Comparison of ENCODE assay signal across 8 cellular contexts in the genomic region with DNA sequence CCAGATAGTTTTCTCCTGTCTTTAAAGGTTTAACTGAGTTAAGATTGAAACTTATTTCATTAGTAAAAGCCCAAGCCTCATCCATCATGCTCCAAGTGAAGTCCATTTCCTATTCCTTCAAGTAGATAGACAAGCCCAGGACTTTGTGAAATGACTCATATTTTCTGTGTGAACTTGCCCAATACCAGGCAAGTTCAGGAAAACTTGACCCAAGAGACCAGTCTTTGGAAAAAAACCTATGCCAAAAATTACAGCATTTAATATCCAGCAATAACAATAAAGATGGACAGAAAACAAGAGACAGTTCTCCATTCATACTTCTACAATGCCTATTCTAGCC. TPM values are rescaled to one million over a fixed set of nuclear protein-coding genes. Genes with fewer than 3 reads are reported as not detected.
DNase-seq lines count a peak whose midpoint lies in the region; ATAC-seq, FAIRE-seq and TF ChIP-seq lines count a peak whose summit lies in the region.

No MANE protein-coding gene starts in this region.

- H3K27me3 Mint-ChIP-seq in CD4-positive, alpha-beta T cell = no peaks in the 10 kb centered on the region
- peaks cover 67% of the 10 kb centered on the region for H3K27me3 Mint-ChIP-seq in neural crest cell (ENCODE audit: low read depth)

- H2AFZ ChIP-seq in OCI-LY7 (ENCODE audit: low read length) (peak overlapping the region; percentile 63; the same call in 1 of the 2 replicates), endothelial cell of umbilical vein (ENCODE audit: low read depth, low read length) (peak overlapping the region; percentile 69)

- BruUV-seq in OCI-LY7 (replicated peaks; lab: Mats Ljungman, UMichigan) (no TSS peak), endothelial cell of umbilical vein (replicated peaks; lab: Mats Ljungman, UMichigan) (no TSS peak)

- H3K79me2 ChIP-seq in OCI-LY7 (ENCODE audit: insufficient read depth, low read depth, low read length) (no peaks in the 10 kb centered on the region), endothelial cell of umbilical vein (ENCODE audit: control insufficient read depth, insufficient read depth, low read length) (no peaks in the 10 kb centered on the region)

- H3K4me1 Mint-ChIP-seq in CD4-positive, alpha-beta T cell (ENCODE audit: low read depth) = peaks cover 56% of the 10 kb centered on the region
- peaks cover 14% of the 10 kb centered on the region for H3K4me1 Mint-ChIP-seq in neural crest cell

- dilution Hi-C loops in endothelial cell of umbilical vein (cut with MboI; ENCODE audit: extremely low pct_ligation_motif_present, low sequenced_read_pairs) = no loop called here

- H3K4me3 ChIP-seq in OCI-LY7 (ENCODE audit: low read depth, low read length, poor library complexity, severe bottlenecking) = peak overlapping the region; percentile 75
- peak overlapping the region in 2 of 3 experiments; percentile 55 to 59 for H3K4me3 ChIP-seq in endothelial cell of umbilical vein (replicated peaks in 1 of 3; ENCODE audit: insufficient read depth in 1 of 3, low read depth in 1 of 3, low read length in 3 of 3)
- H3K4me3 ChIP-seq in HAP-1 = no peak overlapping the region

- H3K9me1 ChIP-seq in endothelial cell of umbilical vein (replicated peaks; ENCODE audit: control insufficient read depth, extremely low read depth, insufficient read depth, low read length) = no peaks in the 10 kb centered on the region

- H4K20me1 ChIP-seq in OCI-LY7 (ENCODE audit: insufficient read depth, low read length) (no peaks in the 10 kb centered on the region), endothelial cell of umbilical vein (replicated peaks; ENCODE audit: control insufficient read depth, extremely low read depth, insufficient read depth, low read length) (no peaks in the 10 kb centered on the region)

- POLR2A ChIA-PET in CD4-positive, alpha-beta T cell (lab: Charles Lee) = interaction anchor here (0.6 to 7.4 kb wide), 15 partner anchors 9 to 202 kb away, joined by 3 to 140 read pairs (median 10); partner anchors contain the start of genes ELK4, NUCKS1, PM20D1 and SLC41A1
- POLR2A ChIA-PET in OCI-LY7 (lab: Charles Lee) (interaction anchor here (1.0 kb wide), 1 partner anchor 10 kb away, joined by 9 read pairs; no protein-coding TSS in a partner anchor), endothelial cell of umbilical vein (lab: Charles Lee) (no interaction called here)

- peak overlapping the region; percentile 96 for H3K4me3 Mint-ChIP-seq in CD4-positive, alpha-beta T cell
- peak overlapping the region; percentile 95 for H3K4me3 Mint-ChIP-seq in neural crest cell

- in situ Hi-C loops in HAP-1 (cut with MboI; ENCODE audit: low sequenced_read_pairs) = no loop called here

- no peak for TF ChIP-seq CTCF in CD4-positive, alpha-beta T cell (IDR thresholded peaks at IDR 0.05)
- TF ChIP-seq CTCF in OCI-LY7 (conservative IDR thresholded peaks at IDR 0.05; ENCODE audit: low read length) = no peak
- no peak for TF ChIP-seq CTCF in endothelial cell of umbilical vein (IDR thresholded peaks at IDR 0.05; ENCODE audit: extremely low read depth in 1 of 2, insufficient read depth in 1 of 2, low read depth in 1 of 2, low read length in 2 of 2)
- TF ChIP-seq CTCF in neural crest cell (conservative IDR thresholded peaks at IDR 0.05) = no peak

- peak overlapping the region; percentile 90 for H3K27ac ChIP-seq in CD4-positive, alpha-beta T cell (ENCODE audit: low read depth, low read length)
- H3K27ac ChIP-seq in OCI-LY7 (ENCODE audit: low read depth, low read length, poor library complexity, severe bottlenecking) (no peak overlapping the region), endothelial cell of umbilical vein (ENCODE audit: insufficient read depth, low read depth, low read length) (no peak overlapping the region)

- peak overlapping the region; percentile 88 for H3K4me2 ChIP-seq in OCI-LY7 (ENCODE audit: low read length)
- peak overlapping the region; percentile 53 for H3K4me2 ChIP-seq in endothelial cell of umbilical vein (ENCODE audit: insufficient read depth, low read length)

- intact Hi-C loops in CD4-positive, alpha-beta T cell (cut with DNase I, micrococcal nuclease) = loop anchor here (1.0 to 10.0 kb wide), 6 partner anchors 25 to 651 kb away; partner anchors contain the start of genes NUCKS1 (in 2 of the 2), SLC41A1 (in 2 of the 2), ELK4 (in 1 of the 2) and RBBP5 (in 1 of the 2)
- intact Hi-C loops in OCI-LY7 (cut with micrococcal nuclease; ENCODE audit: unreplicated experiment) (no loop called here), endothelial cell of umbilical vein (cut with micrococcal nuclease) (loop anchor here (1.0 kb wide), 1 partner anchor 25 kb away; the partner anchor contains the start of gene NUCKS1)

- CTCF ChIA-PET in CD4-positive, alpha-beta T cell (lab: Charles Lee) = interaction anchor here (1.0 to 2.7 kb wide), 4 partner anchors 27 to 184 kb away, joined by 6 to 11 read pairs (median 9); no protein-coding TSS in a partner anchor
- CTCF ChIA-PET in OCI-LY7 (lab: Charles Lee; ENCODE audit: unreplicated experiment) = no interaction called here
- CTCF ChIA-PET in endothelial cell of umbilical vein (lab: Charles Lee) = interaction anchor here (1.5 to 5.5 kb wide), 6 partner anchors 10 to 201 kb away, joined by 6 to 30 read pairs (median 8); no protein-coding TSS in a partner anchor

- no peak for DNase-seq in CD4-positive, alpha-beta T cell
- DNase-seq in OCI-LY7 (ENCODE audit: low spot score) (no peak), endothelial cell of umbilical vein (ENCODE audit: low read depth, low spot score) (peak; percentile 85), neural crest cell (ENCODE audit: low read depth, low spot score) (no peak), NCI-H1694 treated with DMSO at 0.1 percent for 48 hours (lab: John Stamatoyannopoulos, UW) (no peak), NCI-H1930 (lab: John Stamatoyannopoulos, UW) (no peak), HAP-1 (ENCODE audit: low spot score in 2 of 2) (no peak)

- no peak for TF ChIP-seq POLR2A in endothelial cell of umbilical vein (IDR thresholded peaks at IDR 0.05; ENCODE audit: low read depth, low read length)

- H3K36me3 Mint-ChIP-seq in CD4-positive, alpha-beta T cell (ENCODE audit: low read depth) = peaks cover 23% of the 10 kb centered on the region
- H3K36me3 Mint-ChIP-seq in neural crest cell (ENCODE audit: low read depth) = peaks cover under 1% of the 10 kb centered on the region

- no peak for ATAC-seq in CD4-positive, alpha-beta T cell (ENCODE audit: poor library complexity)
- ATAC-seq in GM21526 (IDR thresholded peaks at IDR 0.05; ENCODE audit: low FRiP score, unreplicated experiment) = no peak

- H3K9me3 ChIP-seq in CD4-positive, alpha-beta T cell (ENCODE audit: control insufficient read depth, low read length) = no peaks in the 10 kb centered on the region
- peaks cover 6% of the 10 kb centered on the region; the same call in 1 of the 2 replicates for H3K9me3 ChIP-seq in OCI-LY7 (ENCODE audit: low read length)
- no peaks in the 10 kb centered on the region for H3K9me3 ChIP-seq in endothelial cell of umbilical vein (replicated peaks; ENCODE audit: control insufficient read depth, insufficient read depth, low read length)
- H3K9me3 ChIP-seq in HAP-1 = no peaks in the 10 kb centered on the region

- H3K4me1 ChIP-seq in OCI-LY7 (ENCODE audit: insufficient read depth, low read length, poor library complexity, severe bottlenecking) (peaks cover 19% of the 10 kb centered on the region), endothelial cell of umbilical vein (ENCODE audit: control insufficient read depth, extremely low read depth, insufficient read depth, low read length) (peaks cover 8% of the 10 kb centered on the region), HAP-1 (no peaks in the 10 kb centered on the region)

- H3K9ac ChIP-seq in endothelial cell of umbilical vein (replicated peaks; ENCODE audit: extremely low read depth, insufficient read depth, low read length) = no peak overlapping the region

- H3K36me3 ChIP-seq in OCI-LY7 (ENCODE audit: insufficient read depth, low read length) = no peaks in the 10 kb centered on the region
- no peaks in the 10 kb centered on the region for H3K36me3 ChIP-seq in endothelial cell of umbilical vein (ENCODE audit: control insufficient read depth in 2 of 2, extremely low read depth in 1 of 2, insufficient read depth in 2 of 2, low read length in 2 of 2)
- H3K36me3 ChIP-seq in HAP-1 (replicated peaks) = 0 out of 2 replicates have a peak, but pooled peaks cover 2% of the 10 kb centered on the region

- H3K9me2 ChIP-seq in OCI-LY7 (ENCODE audit: insufficient read depth, low read length) = no peaks in the 10 kb centered on the region

- H3K9me3 Mint-ChIP-seq in CD4-positive, alpha-beta T cell = no peaks in the 10 kb centered on the region
- H3K9me3 Mint-ChIP-seq in neural crest cell = no peaks in the 10 kb centered on the region

- FAIRE-seq in endothelial cell of umbilical vein (lab: Jason Lieb, UNC) = no peak

- peak overlapping the region; percentile 97 for H3K27ac Mint-ChIP-seq in CD4-positive, alpha-beta T cell
- no peak overlapping the region for H3K27ac Mint-ChIP-seq in neural crest cell (ENCODE audit: unreplicated experiment)

- H3K27me3 ChIP-seq in CD4-positive, alpha-beta T cell (ENCODE audit: control insufficient read depth, insufficient read depth, low read length) = no peaks in the 10 kb centered on the region
- no peaks in the 10 kb centered on the region for H3K27me3 ChIP-seq in endothelial cell of umbilical vein (ENCODE audit: control insufficient read depth in 2 of 2, insufficient read depth in 2 of 2, low read length in 2 of 2)
- no peaks in the 10 kb centered on the region for H3K27me3 ChIP-seq in HAP-1 (ENCODE audit: low read depth)

RNA-seq across cellular contexts. Expression of gene RAB29, which starts 0.4 kb away (rescaled TPM):
- total RNA-seq in CD4-positive, alpha-beta T cell = 10 to 100 TPM; 11.7 to 11.8 TPM
- 5.0 and 5.9 TPM in 2 replicates for total RNA-seq in OCI-LY7 (2014; rRNA removed; shearing (Covaris generic))
- total RNA-seq in OCI-LY7 (2022) (5.8 and 7.8 TPM in 2 replicates), endothelial cell of umbilical vein (18.8 and 23.0 TPM in 2 replicates), neural crest cell (8.8 and 9.0 TPM in 2 replicates)
- polyA plus RNA-seq in endothelial cell of umbilical vein = 16.8 and 18.1 TPM in 2 replicates
- polyA plus RNA-seq in endothelial cell of umbilical vein (2011; cell fraction: cytosol; rRNA removed) = 11.9 and 13.4 TPM in 2 replicates
- 12.9 and 13.9 TPM in 2 replicates for polyA plus RNA-seq in endothelial cell of umbilical vein (2011; cell fraction: nucleus; rRNA removed)
- 28.1 and 30.2 TPM in 2 replicates for polyA plus RNA-seq in endothelial cell of umbilical vein (2012)
- polyA minus RNA-seq in endothelial cell of umbilical vein = 20.7 and 22.3 TPM in 2 replicates
- 9.7 TPM for polyA minus RNA-seq in endothelial cell of umbilical vein (2011; cell fraction: cytosol; rRNA and poly(A)+ RNA removed)
- polyA minus RNA-seq in endothelial cell of umbilical vein (2011; cell fraction: nucleus; rRNA and poly(A)+ RNA removed) = 7.0 and 7.1 TPM in 2 replicates

RNA-seq across cellular contexts. Expression of gene NUCKS1, which starts 25.7 kb away (rescaled TPM):
- 10 to 100 TPM; 80.6 to 84.7 TPM for total RNA-seq in CD4-positive, alpha-beta T cell
- total RNA-seq in OCI-LY7 (2014; rRNA removed; shearing (Covaris generic)) = 152 and 238 TPM in 2 replicates
- total RNA-seq in OCI-LY7 (2022) = 287 and 301 TPM in 2 replicates
- total RNA-seq in endothelial cell of umbilical vein = 282 and 288 TPM in 2 replicates
- polyA plus RNA-seq in endothelial cell of umbilical vein = 40.2 and 53.7 TPM in 2 replicates
- polyA plus RNA-seq in endothelial cell of umbilical vein (2011; cell fraction: cytosol; rRNA removed) = 46.4 and 48.7 TPM in 2 replicates
- polyA plus RNA-seq in endothelial cell of umbilical vein (2011; cell fraction: nucleus; rRNA removed) = 24.7 and 36.7 TPM in 2 replicates
- polyA plus RNA-seq in endothelial cell of umbilical vein (2012) = 57.5 and 91.8 TPM in 2 replicates
- polyA minus RNA-seq in endothelial cell of umbilical vein = 167 and 205 TPM in 2 replicates
- polyA minus RNA-seq in endothelial cell of umbilical vein (2011; cell fraction: cytosol; rRNA and poly(A)+ RNA removed) = 89.5 TPM
- polyA minus RNA-seq in endothelial cell of umbilical vein (2011; cell fraction: nucleus; rRNA and poly(A)+ RNA removed) = 48.1 and 82.6 TPM in 2 replicates
- total RNA-seq in neural crest cell = 440 and 491 TPM in 2 replicates

RNA-seq across cellular contexts. Expression of gene SLC41A1, which starts 37.3 kb away (rescaled TPM):
- 10 to 100 TPM; 23.8 to 26.4 TPM for total RNA-seq in CD4-positive, alpha-beta T cell
- total RNA-seq in OCI-LY7 (2014; rRNA removed; shearing (Covaris generic)) = 3.1 and 3.2 TPM in 2 replicates
- total RNA-seq in OCI-LY7 (2022) = 6.4 and 8.2 TPM in 2 replicates
- total RNA-seq in endothelial cell of umbilical vein = 21.7 and 23.6 TPM in 2 replicates
- polyA plus RNA-seq in endothelial cell of umbilical vein = 22.0 and 23.6 TPM in 2 replicates
- 15.6 and 16.1 TPM in 2 replicates for polyA plus RNA-seq in endothelial cell of umbilical vein (2011; cell fraction: cytosol; rRNA removed)
- polyA plus RNA-seq in endothelial cell of umbilical vein (2011; cell fraction: nucleus; rRNA removed) = 24.9 and 27.2 TPM in 2 replicates
- 18.2 and 22.8 TPM in 2 replicates for polyA plus RNA-seq in endothelial cell of umbilical vein (2012)
- polyA minus RNA-seq in endothelial cell of umbilical vein = 21.8 and 24.8 TPM in 2 replicates
- polyA minus RNA-seq in endothelial cell of umbilical vein (2011; cell fraction: cytosol; rRNA and poly(A)+ RNA removed) = 12.9 TPM
- 7.4 and 9.8 TPM in 2 replicates for polyA minus RNA-seq in endothelial cell of umbilical vein (2011; cell fraction: nucleus; rRNA and poly(A)+ RNA removed)
- total RNA-seq in neural crest cell = 21.4 and 25.7 TPM in 2 replicates
